ENCODE assay signal across 28 cellular contexts in genomic region chr20:61791995-61792394, GRCh38.
"Had no signal": no experiment of that assay in that cellular context is flagged by ENCODE, and none has a peak within 500 bp of the region (broad histone marks: within the 10 kb centered on the region; RNA-seq: fewer than 3 reads in every experiment).

No MANE protein-coding gene starts in this region.

- H3K27me3 ChIP-seq: neural progenitor cell, neutrophil, pancreas, right atrium auricular region, right lobe of liver, thyroid gland, tibial nerve, upper lobe of left lung, vagina had no signal

- H3K4me1 Mint-ChIP-seq: nephron; stimulated activated naive B cell treated with anti-CD40 and anti-IgM and Interleukin-4, amounts not matched to agents 10 μg/mL and 1 μg/mL and 100 μg/mL, for 72 hours had no signal

- H3K4me3 ChIP-seq: neural progenitor cell, pancreas, prostate gland, right atrium auricular region, right lobe of liver, sigmoid colon, stomach, thoracic aorta, thyroid gland, tibial nerve, upper lobe of left lung, vagina had no signal

- H3K9me3 Mint-ChIP-seq: nephron, neural progenitor cell had no signal

- H3K36me3 ChIP-seq: neural progenitor cell, neutrophil, pancreas, prostate gland, right atrium auricular region, right lobe of liver, sigmoid colon, stomach, thoracic aorta, thyroid gland, tibial nerve, upper lobe of left lung, vagina had no signal

- H3K9ac ChIP-seq: neural progenitor cell had no signal

- H3K4me2 ChIP-seq: neural progenitor cell had no signal

- H3K4me1 ChIP-seq: neural progenitor cell, pancreas, prostate gland, right atrium auricular region, right lobe of liver, sigmoid colon, stomach, thyroid gland, tibial nerve, upper lobe of left lung, vagina had no signal

- DNase-seq: nucleus accumbens; retina; sigmoid colon; small intestine; stimulated activated CD4-positive, alpha-beta T cell treated with anti-CD3 and anti-CD28 coated beads, Interleukin-15, amount 100 ng/mL, for 24 hours; stimulated activated CD4-positive, alpha-beta T cell treated with anti-CD3 and anti-CD28 coated beads, Interleukin-2, amount 100 ng/mL, for 24 hours; stimulated activated CD4-positive, alpha-beta T cell treated with anti-CD3 and anti-CD28 coated beads, Interleukin-2, amount 100 ng/mL, for 48 hours; stimulated activated CD4-positive, alpha-beta T cell treated with anti-CD3 and anti-CD28 coated beads, Interleukin-4, amount 100 ng/mL, for 24 hours; stimulated activated naive B cell treated with anti-CD40 and anti-IgM and Interleukin-4, amounts not matched to agents 10 μg/mL and 1 μg/mL and 100 μg/mL, for 72 hours; stimulated activated naive CD4-positive, alpha-beta T cell treated with Interleukin-2 at 50 U/mL for 16 hours; stomach; thyroid gland; trophoblast cell; upper lobe of left lung had no signal

- H3K27me3 Mint-ChIP-seq: stimulated activated naive CD8-positive, alpha-beta T cell treated with anti-CD3 and anti-CD28 coated beads, Interleukin-15, Interleukin-2, amounts not matched to agents 100 ng/mL and 50 ng/mL, for 24 hours had no signal

- H3K4me3 Mint-ChIP-seq: naive thymus-derived CD8-positive, alpha-beta T cell; nephron; neural progenitor cell; stimulated activated effector memory CD8-positive, alpha-beta T cell treated with anti-CD3 and anti-CD28 coated beads, Interleukin-12 subunit alpha, Interleukin-12 subunit beta, amount 100 ng/mL, for 72 hours; stimulated activated naive B cell treated with anti-CD40 and anti-IgM and Interleukin-4, amounts not matched to agents 10 μg/mL and 1 μg/mL and 100 μg/mL, for 72 hours; stimulated activated naive CD8-positive, alpha-beta T cell treated with anti-CD3 and anti-CD28 coated beads, Interleukin-15, Interleukin-2, amounts not matched to agents 100 ng/mL and 50 ng/mL, for 24 hours had no signal

- H3K27ac Mint-ChIP-seq: nephron; neural progenitor cell; stimulated activated effector memory CD8-positive, alpha-beta T cell treated with anti-CD3 and anti-CD28 coated beads, Interleukin-12 subunit alpha, Interleukin-12 subunit beta, amount 100 ng/mL, for 72 hours; stimulated activated naive B cell treated with anti-CD40 and anti-IgM and Interleukin-4, amounts not matched to agents 10 μg/mL and 1 μg/mL and 100 μg/mL, for 72 hours; stimulated activated naive CD8-positive, alpha-beta T cell treated with anti-CD3 and anti-CD28 coated beads, Interleukin-15, Interleukin-2, amounts not matched to agents 100 ng/mL and 50 ng/mL, for 24 hours had no signal

- ATAC-seq: naive thymus-derived CD8-positive, alpha-beta T cell; pancreas; right lobe of liver; stimulated activated effector memory CD8-positive, alpha-beta T cell treated with anti-CD3 and anti-CD28 coated beads, Interleukin-12 subunit alpha, Interleukin-12 subunit beta, amount 100 ng/mL, for 72 hours; stimulated activated naive B cell treated with anti-CD40 and anti-IgM and Interleukin-4, amounts not matched to agents 10 μg/mL and 1 μg/mL and 100 μg/mL, for 72 hours had no signal

- H3K27ac ChIP-seq: neural progenitor cell, neutrophil, pancreas, prostate gland, right atrium auricular region, right lobe of liver, sigmoid colon, stomach, thoracic aorta, thyroid gland, tibial nerve, upper lobe of left lung, vagina had no signal

- FAIRE-seq: pancreas, small intestine, urothelium cell line had no signal

- H2AFZ ChIP-seq: neural progenitor cell had no signal

- H3K9me3 ChIP-seq: neutrophil, pancreas, prostate gland, right atrium auricular region, right lobe of liver, sigmoid colon, stomach, thoracic aorta, thyroid gland, tibial nerve, upper lobe of left lung, vagina had no signal

- H3K36me3 Mint-ChIP-seq: naive thymus-derived CD8-positive, alpha-beta T cell; neural progenitor cell; stimulated activated effector memory CD8-positive, alpha-beta T cell treated with anti-CD3 and anti-CD28 coated beads, Interleukin-12 subunit alpha, Interleukin-12 subunit beta, amount 100 ng/mL, for 72 hours; stimulated activated naive B cell treated with anti-CD40 and anti-IgM and Interleukin-4, amounts not matched to agents 10 μg/mL and 1 μg/mL and 100 μg/mL, for 72 hours had no signal
